In the genomic region with DNA sequence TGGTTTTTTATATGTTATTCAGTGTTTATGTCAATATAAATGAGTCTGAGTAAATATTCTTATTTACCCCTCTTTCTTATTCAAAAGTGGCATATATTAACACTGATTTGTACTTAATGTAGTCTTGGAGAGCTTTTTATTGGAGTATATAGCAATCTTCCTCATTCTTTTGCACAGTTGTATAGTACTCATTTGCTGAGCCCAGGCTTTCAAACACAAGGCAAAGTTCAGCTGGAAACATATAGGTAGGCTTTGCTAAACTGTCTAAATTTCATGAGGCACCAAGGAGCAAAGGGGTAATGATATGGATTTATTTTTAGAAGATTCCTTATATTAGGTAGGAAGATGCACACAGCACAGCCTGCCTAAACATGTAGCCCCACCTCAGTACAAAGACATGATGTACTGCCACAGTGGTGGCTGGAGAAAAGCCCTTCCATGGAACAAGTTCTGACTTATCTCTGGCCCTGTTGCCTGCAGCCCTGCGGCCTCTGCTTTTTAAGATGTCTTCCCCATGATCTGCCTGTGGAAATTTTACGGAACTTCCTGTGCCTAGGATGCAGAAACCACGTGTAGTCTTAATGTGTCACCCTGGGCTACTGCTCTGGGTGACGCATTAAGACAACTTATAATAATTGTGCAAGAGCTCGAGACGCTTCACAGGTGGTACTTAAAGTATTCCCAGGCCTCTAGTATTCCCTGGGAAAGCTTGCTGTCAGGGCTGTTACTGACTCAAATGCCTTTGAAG, we compare ENCODE assay signal across 12 cellular contexts. TPM values are rescaled to one million over a fixed set of nuclear protein-coding genes. Genes with fewer than 3 reads are reported as not detected.
DNase-seq lines count a peak whose midpoint lies in the region; FAIRE-seq and TF ChIP-seq lines count a peak whose summit lies in the region.
"Had no signal": no experiment of that assay in that cellular context is flagged by ENCODE, and none has a peak within 500 bp of the region (broad histone marks: within the 10 kb centered on the region; RNA-seq: fewer than 3 reads in every experiment).

No MANE protein-coding gene starts in this region.

- H3K9me3 ChIP-seq in Peyer's patch: no peaks in the 10 kb centered on the region

- H3K27ac ChIP-seq in Peyer's patch (peak overlapping the region; percentile 83 to 98 (median 88)), skin epidermis (peak overlapping the region in 20 of 21 experiments; percentile 35 to 99 (median 82))

- intact Hi-C loops in cardiac septum (cut with DNase I): no loop called here

- H3K27me3 ChIP-seq in Peyer's patch: no peaks in the 10 kb centered on the region

- H3K4me3 ChIP-seq in Peyer's patch (no peak overlapping the region), epithelial cell of esophagus (ENCODE audit: low read length) (no peak overlapping the region), skin epidermis (no peak overlapping the region)

- TF ChIP-seq CTCF in Peyer's patch (IDR thresholded peaks at IDR 0.05) (no peak), epithelial cell of esophagus (IDR thresholded peaks at IDR 0.05; ENCODE audit: insufficient read depth, low read depth, low read length, missing control alignments) (no peak)

- DNase-seq in GM12891 (ENCODE audit: insufficient read length, low spot score) (no peak), Peyer's patch (no peak), epithelial cell of esophagus (ENCODE audit: low read depth) (peak; percentile 99), epidermal melanocyte (ENCODE audit: insufficient read length, low spot score) (no peak), NCI-H774 (lab: John Stamatoyannopoulos, UW) (no peak), cardiac septum (ENCODE audit: low spot score) (no peak), NCI-H2196 (lab: John Stamatoyannopoulos, UW; ENCODE audit: unreplicated experiment) (no peak)
- DNase-seq: DMS 273 treated with DMSO at 0.1 percent for 48 hours, KBM-7, NCI-H524 treated with DMSO at 0.1 percent for 48 hours, T-helper 2 cell had no signal

- FAIRE-seq in GM12891 (lab: Jason Lieb, UNC): peak; percentile 47

- no peak for TF ChIP-seq POLR2A in GM12891 (IDR thresholded peaks at IDR 0.05; ENCODE audit: low read depth, low read length)
- no peak for TF ChIP-seq POLR2A in Peyer's patch (IDR thresholded peaks at IDR 0.05)

- H3K36me3 ChIP-seq in Peyer's patch: no peaks in the 10 kb centered on the region

- H3K4me1 ChIP-seq in Peyer's patch: peaks cover 22 to 89% (median 65%) of the 10 kb centered on the region in 4 donors

TF ChIP-seq in GM12891, 5 proteins besides CTCF, POLR2A, EP300 and RAD21:
- TF ChIP-seq POU2F2 (IDR thresholded peaks at IDR 0.05; ENCODE audit: low read depth, low read length) (no peak), SPI1 (IDR thresholded peaks at IDR 0.05; ENCODE audit: low read depth, low read length) (no peak), TAF1 (IDR thresholded peaks at IDR 0.05; ENCODE audit: low read depth, low read length) (no peak), PAX5 (IDR thresholded peaks at IDR 0.05; ENCODE audit: insufficient read depth, low read length, severe bottlenecking) (no peak), POLR2AphosphoS5 (IDR thresholded peaks at IDR 0.05; ENCODE audit: low read depth, low read length) (no peak)

RNA-seq across cellular contexts. Expression of gene PDCD4, which starts 9.6 kb away (rescaled TPM):
- polyA plus RNA-seq in GM12891 (2012; ENCODE audit: low read depth, missing spikeins): 287 TPM
- 100 to 1,000 TPM; 301 to 538 (median 330) TPM for total RNA-seq in Peyer's patch
- 42.0 TPM for total RNA-seq in cardiac septum

RNA-seq across cellular contexts. Expression of gene BBIP1, which starts 56.9 kb away (rescaled TPM):
- polyA plus RNA-seq in GM12891 (2012; ENCODE audit: low read depth, missing spikeins): 19.9 TPM
- total RNA-seq in Peyer's patch: 10 to 100 TPM in 3 of 4 donors, 1 to 10 TPM in 1; 9.8 to 32.2 (median 14.5) TPM
- total RNA-seq in cardiac septum: 31.1 TPM

RNA-seq across cellular contexts. Expression of gene SHOC2, which starts 57.3 kb away (rescaled TPM):
- polyA plus RNA-seq in GM12891 (2012; ENCODE audit: low read depth, missing spikeins): 24.4 TPM
- total RNA-seq in Peyer's patch (100 to 1,000 TPM in 1 of 4 donors, 10 to 100 TPM in 3; 38.6 to 124 (median 68.2) TPM), cardiac septum (51.4 TPM)
